ENCODE assay signal across 1 cellular context in the genomic region with DNA sequence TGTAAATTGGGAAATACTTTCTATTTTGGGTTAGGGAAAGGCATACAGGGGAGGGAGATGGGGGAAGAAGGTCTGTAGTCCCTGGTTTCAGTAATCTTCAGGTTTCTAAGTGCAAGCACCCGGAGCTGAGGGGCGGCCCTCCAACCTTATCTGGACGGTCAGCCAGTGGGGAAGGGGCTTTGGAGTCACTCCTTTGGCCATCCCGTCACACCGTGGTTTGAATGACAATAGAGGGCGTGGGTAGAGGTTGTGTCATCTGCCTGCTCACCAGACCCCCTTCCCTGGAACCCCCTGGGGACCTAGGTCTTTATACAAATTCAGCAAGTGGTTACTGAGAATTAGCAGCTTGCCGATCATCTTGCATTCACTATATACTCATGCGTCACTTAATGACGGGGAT.
TF ChIP-seq lines count a peak whose summit lies in the region.

No MANE protein-coding gene starts in this region.

TF ChIP-seq in IMR-90, 13 proteins besides CTCF, POLR2A, EP300 and RAD21 (continued from another document):
- TF ChIP-seq NFE2L2 (IDR thresholded peaks at IDR 0.05; ENCODE audit: low read depth, low read length) (no peak), MXI1 (IDR thresholded peaks at IDR 0.05; ENCODE audit: borderline replicate concordance, low read depth, low read length) (no peak)
- TF ChIP-seq, protein P1, sequence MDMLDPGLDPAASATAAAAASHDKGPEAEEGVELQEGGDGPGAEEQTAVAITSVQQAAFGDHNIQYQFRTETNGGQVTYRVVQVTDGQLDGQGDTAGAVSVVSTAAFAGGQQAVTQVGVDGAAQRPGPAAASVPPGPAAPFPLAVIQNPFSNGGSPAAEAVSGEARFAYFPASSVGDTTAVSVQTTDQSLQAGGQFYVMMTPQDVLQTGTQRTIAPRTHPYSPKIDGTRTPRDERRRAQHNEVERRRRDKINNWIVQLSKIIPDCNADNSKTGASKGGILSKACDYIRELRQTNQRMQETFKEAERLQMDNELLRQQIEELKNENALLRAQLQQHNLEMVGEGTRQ (IDR thresholded peaks at IDR 0.05; ENCODE audit: low read depth, low read length) = no peak
